1 cellular context compared by ENCODE assay signal in the genomic region with DNA sequence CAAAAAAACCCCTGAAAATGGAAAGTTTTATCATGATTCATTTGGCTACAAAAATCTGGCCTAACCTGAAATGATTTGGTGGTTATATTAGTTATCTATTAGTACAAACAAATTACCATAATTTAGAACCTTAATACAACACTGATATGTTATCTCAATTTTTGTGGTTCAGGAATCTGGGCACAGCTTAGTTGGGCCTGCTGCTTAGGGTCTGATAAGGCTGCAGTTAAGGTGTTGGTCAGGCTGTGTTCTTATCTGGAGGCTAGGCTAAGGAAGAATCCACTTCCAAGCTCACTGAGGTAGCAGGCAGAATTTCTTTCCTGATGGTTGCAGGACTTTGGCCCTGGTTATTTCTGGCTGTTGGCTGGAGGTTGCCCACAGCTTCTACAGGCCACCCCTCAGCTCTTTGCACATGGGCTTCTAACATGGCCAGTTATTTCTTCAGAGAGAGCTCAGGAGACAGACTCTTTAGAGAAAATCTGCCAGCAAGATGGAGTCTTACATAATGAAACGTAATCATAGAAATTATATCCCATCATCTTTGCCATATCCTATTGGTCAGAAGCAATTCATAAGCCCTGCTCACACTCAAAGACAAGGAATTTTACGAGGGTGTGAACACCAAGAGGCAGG.
TF ChIP-seq lines count a peak whose summit lies in the region.

No MANE protein-coding gene starts in this region.

TF ChIP-seq in K562, 482 proteins besides CTCF, POLR2A, EP300 and RAD21 (continued from another document and continues in another):
- TF ChIP-seq, protein P1, sequence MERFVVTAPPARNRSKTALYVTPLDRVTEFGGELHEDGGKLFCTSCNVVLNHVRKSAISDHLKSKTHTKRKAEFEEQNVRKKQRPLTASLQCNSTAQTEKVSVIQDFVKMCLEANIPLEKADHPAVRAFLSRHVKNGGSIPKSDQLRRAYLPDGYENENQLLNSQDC (CRISPR knock-in tag; IDR thresholded peaks at IDR 0.05): no peak
- TF ChIP-seq COPS2 (conservative IDR thresholded peaks at IDR 0.05) (no peak), GTF2A2 (tag; IDR thresholded peaks at IDR 0.05) (no peak), SRSF7 (optimal IDR thresholded peaks at IDR 0.05; ENCODE audit: low read depth, low read length) (no peak), L3MBTL2 (IDR thresholded peaks at IDR 0.05) (no peak), JUNB (CRISPR knock-in tag; conservative IDR thresholded peaks at IDR 0.05) (no peak), HSF4 (CRISPR knock-in tag; IDR thresholded peaks at IDR 0.05; ENCODE audit: borderline replicate concordance) (no peak), YY1 (IDR thresholded peaks at IDR 0.05; ENCODE audit: borderline replicate concordance in 1 of 3, control insufficient read depth in 1 of 3, extremely low read depth in 1 of 3, insufficient read depth in 3 of 3, insufficient read length in 1 of 3, insufficient replicate concordance in 2 of 3, low read depth in 1 of 3, low read length in 2 of 3) (no peak), ZNF76 (CRISPR knock-in tag; IDR thresholded peaks at IDR 0.05; ENCODE audit: borderline replicate concordance) (no peak), PYGO2 (tag; IDR thresholded peaks at IDR 0.05) (peak; percentile 83), MAZ (CRISPR knock-in tag; conservative IDR thresholded peaks at IDR 0.05 in 1 of 2, IDR thresholded peaks at IDR 0.05 in 1 of 2) (no peak), BDP1 (IDR thresholded peaks at IDR 0.05; ENCODE audit: insufficient read depth, insufficient read length) (no peak), ZNF23 (CRISPR knock-in tag; IDR thresholded peaks at IDR 0.05) (no peak), MTF1 (CRISPR knock-in tag; IDR thresholded peaks at IDR 0.05; ENCODE audit: borderline replicate concordance) (no peak), HCFC1 (IDR thresholded peaks at IDR 0.05; ENCODE audit: low read depth, low read length) (no peak), MECOM (CRISPR knock-in tag; IDR thresholded peaks at IDR 0.05) (no peak), SP2 (IDR thresholded peaks at IDR 0.05; ENCODE audit: extremely low read depth, low read depth, low read length, poor library complexity, severe bottlenecking) (no peak), PRMT5 (CRISPR knock-in tag; IDR thresholded peaks at IDR 0.05) (no peak), DDX20 (tag; IDR thresholded peaks at IDR 0.05; ENCODE audit: low read depth) (0 out of 2 replicates have a peak, but pooled peaks have one; percentile 19), ZNF354B (CRISPR knock-in tag; IDR thresholded peaks at IDR 0.05) (no peak), SAP30 (IDR thresholded peaks at IDR 0.05; ENCODE audit: borderline replicate concordance, insufficient read depth, low read depth, low read length, poor library complexity, severe bottlenecking) (no peak), ZNF79 (CRISPR knock-in tag; IDR thresholded peaks at IDR 0.05; ENCODE audit: low read depth) (no peak), ATF1 (CRISPR knock-in tag; IDR thresholded peaks at IDR 0.05) (no peak), ATF1 (tag; IDR thresholded peaks at IDR 0.05) (no peak), STAG1 (CRISPR knock-in tag; IDR thresholded peaks at IDR 0.05; ENCODE audit: borderline replicate concordance) (no peak), ZNF263 (CRISPR knock-in tag; IDR thresholded peaks at IDR 0.05; ENCODE audit: borderline replicate concordance) (no peak), CAMTA2 (CRISPR knock-in tag; conservative IDR thresholded peaks at IDR 0.05) (no peak), CREBBP (IDR thresholded peaks at IDR 0.05; ENCODE audit: low read depth, low read length) (no peak)
- TF ChIP-seq, protein P2, sequence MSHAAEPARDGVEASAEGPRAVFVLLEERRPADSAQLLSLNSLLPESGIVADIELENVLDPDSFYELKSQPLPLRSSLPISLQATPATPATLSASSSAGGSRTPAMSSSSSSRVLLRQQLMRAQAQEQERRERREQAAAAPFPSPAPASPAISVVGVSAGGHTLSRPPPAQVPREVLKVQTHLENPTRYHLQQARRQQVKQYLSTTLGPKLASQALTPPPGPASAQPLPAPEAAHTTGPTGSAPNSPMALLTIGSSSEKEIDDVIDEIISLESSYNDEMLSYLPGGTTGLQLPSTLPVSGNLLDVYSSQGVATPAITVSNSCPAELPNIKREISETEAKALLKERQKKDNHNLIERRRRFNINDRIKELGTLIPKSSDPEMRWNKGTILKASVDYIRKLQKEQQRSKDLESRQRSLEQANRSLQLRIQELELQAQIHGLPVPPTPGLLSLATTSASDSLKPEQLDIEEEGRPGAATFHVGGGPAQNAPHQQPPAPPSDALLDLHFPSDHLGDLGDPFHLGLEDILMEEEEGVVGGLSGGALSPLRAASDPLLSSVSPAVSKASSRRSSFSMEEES (CRISPR knock-in tag; IDR thresholded peaks at IDR 0.05): no peak
- TF ChIP-seq, protein P3, sequence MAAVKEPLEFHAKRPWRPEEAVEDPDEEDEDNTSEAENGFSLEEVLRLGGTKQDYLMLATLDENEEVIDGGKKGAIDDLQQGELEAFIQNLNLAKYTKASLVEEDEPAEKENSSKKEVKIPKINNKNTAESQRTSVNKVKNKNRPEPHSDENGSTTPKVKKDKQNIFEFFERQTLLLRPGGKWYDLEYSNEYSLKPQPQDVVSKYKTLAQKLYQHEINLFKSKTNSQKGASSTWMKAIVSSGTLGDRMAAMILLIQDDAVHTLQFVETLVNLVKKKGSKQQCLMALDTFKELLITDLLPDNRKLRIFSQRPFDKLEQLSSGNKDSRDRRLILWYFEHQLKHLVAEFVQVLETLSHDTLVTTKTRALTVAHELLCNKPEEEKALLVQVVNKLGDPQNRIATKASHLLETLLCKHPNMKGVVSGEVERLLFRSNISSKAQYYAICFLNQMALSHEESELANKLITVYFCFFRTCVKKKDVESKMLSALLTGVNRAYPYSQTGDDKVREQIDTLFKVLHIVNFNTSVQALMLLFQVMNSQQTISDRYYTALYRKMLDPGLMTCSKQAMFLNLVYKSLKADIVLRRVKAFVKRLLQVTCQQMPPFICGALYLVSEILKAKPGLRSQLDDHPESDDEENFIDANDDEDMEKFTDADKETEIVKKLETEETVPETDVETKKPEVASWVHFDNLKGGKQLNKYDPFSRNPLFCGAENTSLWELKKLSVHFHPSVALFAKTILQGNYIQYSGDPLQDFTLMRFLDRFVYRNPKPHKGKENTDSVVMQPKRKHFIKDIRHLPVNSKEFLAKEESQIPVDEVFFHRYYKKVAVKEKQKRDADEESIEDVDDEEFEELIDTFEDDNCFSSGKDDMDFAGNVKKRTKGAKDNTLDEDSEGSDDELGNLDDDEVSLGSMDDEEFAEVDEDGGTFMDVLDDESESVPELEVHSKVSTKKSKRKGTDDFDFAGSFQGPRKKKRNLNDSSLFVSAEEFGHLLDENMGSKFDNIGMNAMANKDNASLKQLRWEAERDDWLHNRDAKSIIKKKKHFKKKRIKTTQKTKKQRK (IDR thresholded peaks at IDR 0.05; ENCODE audit: borderline replicate concordance, low read depth, low read length): no peak
- TF ChIP-seq, protein P4, sequence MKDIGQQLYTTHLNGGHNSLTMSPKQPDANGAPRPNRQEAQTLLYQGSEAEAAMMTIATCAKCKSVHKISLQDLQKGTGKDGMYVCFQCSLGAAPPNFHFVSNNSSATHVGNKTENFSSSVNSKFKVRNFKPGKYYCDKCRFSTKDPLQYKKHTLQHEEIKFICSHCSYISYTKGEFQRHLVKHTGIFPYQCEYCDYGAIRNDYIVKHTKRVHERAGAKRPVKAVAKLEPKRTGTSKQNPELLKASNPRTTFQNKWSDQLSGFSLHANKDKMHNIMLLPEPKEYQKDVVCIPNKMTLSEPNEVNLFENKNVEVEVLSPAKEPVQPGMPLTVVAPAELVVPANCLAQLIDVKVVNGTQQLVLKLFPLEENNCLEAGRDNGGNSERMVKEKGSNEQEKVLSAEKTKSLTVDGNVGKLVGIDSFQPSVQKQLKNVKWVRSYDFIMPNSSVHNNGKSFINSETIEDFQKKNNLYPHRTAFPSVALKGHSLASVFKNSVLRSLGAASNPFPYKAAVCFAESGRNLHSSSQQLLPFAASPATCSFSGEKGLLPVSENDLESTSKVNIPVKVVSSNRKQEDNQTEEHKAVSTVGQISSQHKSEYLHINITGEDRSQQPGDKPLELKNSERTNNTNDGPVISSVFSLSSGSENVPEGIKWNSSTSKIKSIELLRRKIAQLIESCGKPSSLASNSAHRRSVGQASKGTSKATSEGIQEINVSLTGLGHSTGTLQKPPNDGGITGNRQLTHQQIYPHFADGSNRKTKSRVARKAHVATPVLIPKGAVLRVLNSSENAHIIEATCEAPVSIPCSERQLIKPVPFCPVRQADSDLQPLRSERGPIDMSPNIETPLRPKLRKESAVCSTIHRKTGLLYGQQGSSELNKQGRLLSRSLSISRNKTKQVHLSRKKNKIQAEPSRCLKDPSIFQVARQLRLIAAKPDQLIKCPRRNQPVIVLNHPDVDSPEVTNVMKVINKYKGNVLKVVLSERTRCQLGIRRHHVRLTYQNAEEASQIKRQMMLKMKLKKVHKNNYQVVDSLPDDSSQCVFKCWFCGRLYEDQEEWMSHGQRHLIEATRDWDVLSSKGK (CRISPR knock-in tag; IDR thresholded peaks at IDR 0.05): no peak
- TF ChIP-seq, protein P5, sequence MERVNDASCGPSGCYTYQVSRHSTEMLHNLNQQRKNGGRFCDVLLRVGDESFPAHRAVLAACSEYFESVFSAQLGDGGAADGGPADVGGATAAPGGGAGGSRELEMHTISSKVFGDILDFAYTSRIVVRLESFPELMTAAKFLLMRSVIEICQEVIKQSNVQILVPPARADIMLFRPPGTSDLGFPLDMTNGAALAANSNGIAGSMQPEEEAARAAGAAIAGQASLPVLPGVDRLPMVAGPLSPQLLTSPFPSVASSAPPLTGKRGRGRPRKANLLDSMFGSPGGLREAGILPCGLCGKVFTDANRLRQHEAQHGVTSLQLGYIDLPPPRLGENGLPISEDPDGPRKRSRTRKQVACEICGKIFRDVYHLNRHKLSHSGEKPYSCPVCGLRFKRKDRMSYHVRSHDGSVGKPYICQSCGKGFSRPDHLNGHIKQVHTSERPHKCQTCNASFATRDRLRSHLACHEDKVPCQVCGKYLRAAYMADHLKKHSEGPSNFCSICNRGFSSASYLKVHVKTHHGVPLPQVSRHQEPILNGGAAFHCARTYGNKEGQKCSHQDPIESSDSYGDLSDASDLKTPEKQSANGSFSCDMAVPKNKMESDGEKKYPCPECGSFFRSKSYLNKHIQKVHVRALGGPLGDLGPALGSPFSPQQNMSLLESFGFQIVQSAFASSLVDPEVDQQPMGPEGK (CRISPR knock-in tag; IDR thresholded peaks at IDR 0.05; ENCODE audit: borderline replicate concordance): no peak
- TF ChIP-seq, protein P6, sequence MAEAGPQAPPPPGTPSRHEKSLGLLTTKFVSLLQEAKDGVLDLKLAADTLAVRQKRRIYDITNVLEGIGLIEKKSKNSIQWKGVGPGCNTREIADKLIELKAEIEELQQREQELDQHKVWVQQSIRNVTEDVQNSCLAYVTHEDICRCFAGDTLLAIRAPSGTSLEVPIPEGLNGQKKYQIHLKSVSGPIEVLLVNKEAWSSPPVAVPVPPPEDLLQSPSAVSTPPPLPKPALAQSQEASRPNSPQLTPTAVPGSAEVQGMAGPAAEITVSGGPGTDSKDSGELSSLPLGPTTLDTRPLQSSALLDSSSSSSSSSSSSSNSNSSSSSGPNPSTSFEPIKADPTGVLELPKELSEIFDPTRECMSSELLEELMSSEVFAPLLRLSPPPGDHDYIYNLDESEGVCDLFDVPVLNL (CRISPR knock-in tag; IDR thresholded peaks at IDR 0.05; ENCODE audit: low read depth): no peak
- TF ChIP-seq, protein P7, sequence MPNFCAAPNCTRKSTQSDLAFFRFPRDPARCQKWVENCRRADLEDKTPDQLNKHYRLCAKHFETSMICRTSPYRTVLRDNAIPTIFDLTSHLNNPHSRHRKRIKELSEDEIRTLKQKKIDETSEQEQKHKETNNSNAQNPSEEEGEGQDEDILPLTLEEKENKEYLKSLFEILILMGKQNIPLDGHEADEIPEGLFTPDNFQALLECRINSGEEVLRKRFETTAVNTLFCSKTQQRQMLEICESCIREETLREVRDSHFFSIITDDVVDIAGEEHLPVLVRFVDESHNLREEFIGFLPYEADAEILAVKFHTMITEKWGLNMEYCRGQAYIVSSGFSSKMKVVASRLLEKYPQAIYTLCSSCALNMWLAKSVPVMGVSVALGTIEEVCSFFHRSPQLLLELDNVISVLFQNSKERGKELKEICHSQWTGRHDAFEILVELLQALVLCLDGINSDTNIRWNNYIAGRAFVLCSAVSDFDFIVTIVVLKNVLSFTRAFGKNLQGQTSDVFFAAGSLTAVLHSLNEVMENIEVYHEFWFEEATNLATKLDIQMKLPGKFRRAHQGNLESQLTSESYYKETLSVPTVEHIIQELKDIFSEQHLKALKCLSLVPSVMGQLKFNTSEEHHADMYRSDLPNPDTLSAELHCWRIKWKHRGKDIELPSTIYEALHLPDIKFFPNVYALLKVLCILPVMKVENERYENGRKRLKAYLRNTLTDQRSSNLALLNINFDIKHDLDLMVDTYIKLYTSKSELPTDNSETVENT (CRISPR knock-in tag; IDR thresholded peaks at IDR 0.05): no peak
- TF ChIP-seq, protein P8, sequence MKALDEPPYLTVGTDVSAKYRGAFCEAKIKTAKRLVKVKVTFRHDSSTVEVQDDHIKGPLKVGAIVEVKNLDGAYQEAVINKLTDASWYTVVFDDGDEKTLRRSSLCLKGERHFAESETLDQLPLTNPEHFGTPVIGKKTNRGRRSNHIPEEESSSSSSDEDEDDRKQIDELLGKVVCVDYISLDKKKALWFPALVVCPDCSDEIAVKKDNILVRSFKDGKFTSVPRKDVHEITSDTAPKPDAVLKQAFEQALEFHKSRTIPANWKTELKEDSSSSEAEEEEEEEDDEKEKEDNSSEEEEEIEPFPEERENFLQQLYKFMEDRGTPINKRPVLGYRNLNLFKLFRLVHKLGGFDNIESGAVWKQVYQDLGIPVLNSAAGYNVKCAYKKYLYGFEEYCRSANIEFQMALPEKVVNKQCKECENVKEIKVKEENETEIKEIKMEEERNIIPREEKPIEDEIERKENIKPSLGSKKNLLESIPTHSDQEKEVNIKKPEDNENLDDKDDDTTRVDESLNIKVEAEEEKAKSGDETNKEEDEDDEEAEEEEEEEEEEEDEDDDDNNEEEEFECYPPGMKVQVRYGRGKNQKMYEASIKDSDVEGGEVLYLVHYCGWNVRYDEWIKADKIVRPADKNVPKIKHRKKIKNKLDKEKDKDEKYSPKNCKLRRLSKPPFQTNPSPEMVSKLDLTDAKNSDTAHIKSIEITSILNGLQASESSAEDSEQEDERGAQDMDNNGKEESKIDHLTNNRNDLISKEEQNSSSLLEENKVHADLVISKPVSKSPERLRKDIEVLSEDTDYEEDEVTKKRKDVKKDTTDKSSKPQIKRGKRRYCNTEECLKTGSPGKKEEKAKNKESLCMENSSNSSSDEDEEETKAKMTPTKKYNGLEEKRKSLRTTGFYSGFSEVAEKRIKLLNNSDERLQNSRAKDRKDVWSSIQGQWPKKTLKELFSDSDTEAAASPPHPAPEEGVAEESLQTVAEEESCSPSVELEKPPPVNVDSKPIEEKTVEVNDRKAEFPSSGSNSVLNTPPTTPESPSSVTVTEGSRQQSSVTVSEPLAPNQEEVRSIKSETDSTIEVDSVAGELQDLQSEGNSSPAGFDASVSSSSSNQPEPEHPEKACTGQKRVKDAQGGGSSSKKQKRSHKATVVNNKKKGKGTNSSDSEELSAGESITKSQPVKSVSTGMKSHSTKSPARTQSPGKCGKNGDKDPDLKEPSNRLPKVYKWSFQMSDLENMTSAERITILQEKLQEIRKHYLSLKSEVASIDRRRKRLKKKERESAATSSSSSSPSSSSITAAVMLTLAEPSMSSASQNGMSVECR (CRISPR knock-in tag; IDR thresholded peaks at IDR 0.05): no peak
